Comparison of ENCODE assay signal across 11 cellular contexts in genomic region chr15:88920186-88920891, GRCh38. TPM values are rescaled to one million over a fixed set of nuclear protein-coding genes. Genes with fewer than 3 reads are reported as not detected.
DNase-seq lines count a peak whose midpoint lies in the region; ATAC-seq, FAIRE-seq and TF ChIP-seq lines count a peak whose summit lies in the region.
"Had no signal": no experiment of that assay in that cellular context is flagged by ENCODE, and none has a peak within 500 bp of the region (broad histone marks: within the 10 kb centered on the region; RNA-seq: fewer than 3 reads in every experiment).

No MANE protein-coding gene starts in this region.

- no peaks in the 10 kb centered on the region for H3K79me2 ChIP-seq in PC-3 (ENCODE audit: low read length)

- FAIRE-seq in bronchial epithelial cell (lab: Jason Lieb, UNC), result no peak
- FAIRE-seq: TTC549 had no signal

- ATAC-seq in PC-3 (peak; percentile 45), HG02571 (IDR thresholded peaks at IDR 0.05; ENCODE audit: unreplicated experiment) (no peak), left lung (no peak)
- ATAC-seq: left cardiac atrium had no signal

- BruUV-seq in PC-3 (replicated peaks; lab: Mats Ljungman, UMichigan), result no TSS peak

- no peaks in the 10 kb centered on the region for H3K9me2 ChIP-seq in PC-3 (replicated peaks; ENCODE audit: low read length)

- H3K4me1 ChIP-seq in PC-3 (ENCODE audit: insufficient read depth, low read length), result peaks cover 38% of the 10 kb centered on the region
- peaks cover 6 to 15% of the 10 kb centered on the region in 2 donors for H3K4me1 ChIP-seq in left lung
- no peaks in the 10 kb centered on the region for H3K4me1 ChIP-seq in sigmoid colon

- DNase-seq in GM20000 (ENCODE audit: low spot score) (peak; percentile 1), PC-3 (peak; percentile 76), bronchial epithelial cell (ENCODE audit: low read depth) (peak; percentile 76), putamen (ENCODE audit: low spot score) (peak; percentile 47), left lung (no peak), sigmoid colon (no peak)
- DNase-seq: central memory CD4-positive, alpha-beta T cell; esophagus squamous epithelium; left cardiac atrium had no signal

- H3K4me3 ChIP-seq in PC-3 (ENCODE audit: low read length) (no peak overlapping the region), bronchial epithelial cell (ENCODE audit: low read depth, low read length) (no peak overlapping the region), left lung (no peak overlapping the region), sigmoid colon (no peak overlapping the region)
- H3K4me3 ChIP-seq: esophagus squamous epithelium had no signal

- no peaks in the 10 kb centered on the region for H3K27me3 ChIP-seq in PC-3 (ENCODE audit: low read length)
- no peaks in the 10 kb centered on the region for H3K27me3 ChIP-seq in bronchial epithelial cell (ENCODE audit: control insufficient read depth, insufficient read depth, low read length)
- H3K27me3 ChIP-seq in left lung, result peaks cover 0 to 5% of the 10 kb centered on the region in 2 donors
- H3K27me3 ChIP-seq in sigmoid colon, result no peaks in the 10 kb centered on the region
- H3K27me3 ChIP-seq: esophagus squamous epithelium had no signal

- CTCF ChIA-PET in PC-3 (lab: Charles Lee), result interaction anchor here (1.1 kb wide), 2 partner anchors 16 to 97 kb away, joined by 3 read pairs; no protein-coding TSS in a partner anchor

- peak overlapping the region; percentile 48 for H3K4me2 ChIP-seq in PC-3 (ENCODE audit: low read length)

- POLR2A ChIA-PET in PC-3 (lab: Charles Lee; ENCODE audit: unreplicated experiment), result no interaction called here

- intact Hi-C loops in PC-3 (cut with micrococcal nuclease) (no loop called here), left lung (cut with DNase I) (no loop called here), sigmoid colon (cut with DNase I) (no loop called here)

- no peaks in the 10 kb centered on the region for H3K9me3 ChIP-seq in PC-3 (ENCODE audit: low read length)
- H3K9me3 ChIP-seq in left lung, result no peaks in the 10 kb centered on the region
- no peaks in the 10 kb centered on the region for H3K9me3 ChIP-seq in sigmoid colon
- H3K9me3 ChIP-seq: esophagus squamous epithelium had no signal

- H3K9ac ChIP-seq in PC-3 (ENCODE audit: low read length), result no peak overlapping the region

- H3F3A ChIP-seq in PC-3 (ENCODE audit: low read length, unreplicated experiment), result no peaks in the 10 kb centered on the region

- peak overlapping the region; percentile 49 for H3K27ac ChIP-seq in PC-3 (ENCODE audit: low read length)
- no peak overlapping the region for H3K27ac ChIP-seq in left lung
- H3K27ac ChIP-seq in sigmoid colon, result no peak overlapping the region
- H3K27ac ChIP-seq: esophagus squamous epithelium had no signal

- no peak overlapping the region for H2AFZ ChIP-seq in PC-3 (ENCODE audit: low read length)

- H4K20me1 ChIP-seq in PC-3 (ENCODE audit: low read length), result no peaks in the 10 kb centered on the region

- no peak for TF ChIP-seq POLR2A in sigmoid colon (IDR thresholded peaks at IDR 0.05)

- no peaks in the 10 kb centered on the region for H3K36me3 ChIP-seq in PC-3 (ENCODE audit: low read depth, low read length)
- H3K36me3 ChIP-seq in bronchial epithelial cell (ENCODE audit: control insufficient read depth, insufficient read depth, low read length), result no peaks in the 10 kb centered on the region
- H3K36me3 ChIP-seq in left lung, result no peaks in the 10 kb centered on the region
- no peaks in the 10 kb centered on the region for H3K36me3 ChIP-seq in sigmoid colon
- H3K36me3 ChIP-seq: esophagus squamous epithelium had no signal

- 59 to 70% methylated on average over 9 of the region's 9 CpGs for WGBS in sigmoid colon, 2 donors

- TF ChIP-seq CTCF in GM20000 (IDR thresholded peaks at IDR 0.05; ENCODE audit: extremely low read depth, missing control alignments) (no peak), PC-3 (conservative IDR thresholded peaks at IDR 0.05; ENCODE audit: low read depth, low read length) (no peak), bronchial epithelial cell (IDR thresholded peaks at IDR 0.05; ENCODE audit: insufficient read depth, low read length, severe bottlenecking) (no peak), left lung (IDR thresholded peaks at IDR 0.05) (no peak), sigmoid colon (IDR thresholded peaks at IDR 0.05) (no peak)

- no peak for TF ChIP-seq EP300 in sigmoid colon (IDR thresholded peaks at IDR 0.05)

RNA-seq across cellular contexts. Expression of gene MFGE8, which starts 7.2 kb away (rescaled TPM):
- total RNA-seq in PC-3 (2014; rRNA removed), result 32.0 and 34.2 TPM in 2 replicates
- 24.0 and 38.8 TPM in 2 replicates for total RNA-seq in bronchial epithelial cell
- total RNA-seq in left lung, result 100 to 1,000 TPM; 131 to 142 TPM
- total RNA-seq in sigmoid colon, result 100 to 1,000 TPM; 127 to 186 (median 174) TPM
- polyA plus RNA-seq in sigmoid colon, result 100 to 1,000 TPM in 1 of 3 donors, 10 to 100 TPM in 2; 15.3 to 107 (median 16.8) TPM

RNA-seq across cellular contexts. Expression of gene HAPLN3, which starts 25.0 kb away (rescaled TPM):
- total RNA-seq in PC-3 (2014; rRNA removed), result 1.0 and 1.1 TPM in 2 replicates
- 1.1 and 1.7 TPM in 2 replicates for total RNA-seq in bronchial epithelial cell
- 10 to 100 TPM in 1 of 2 donors, 1 to 10 TPM in 1; 7.7 to 10.6 TPM for total RNA-seq in left lung
- total RNA-seq in sigmoid colon, result 10 to 100 TPM in 1 of 4 donors, 1 to 10 TPM in 3; 1.6 to 14.5 (median 4.2) TPM
- 10 to 100 TPM in 1 of 3 donors, under 1 TPM in 1, not detected in 1; 0.60 to 20.9 TPM for polyA plus RNA-seq in sigmoid colon

Comparison
In these comparisons a context has a peak if more than half of its experiments do, and no peak if none do; other contexts are left out.
1. DNase-seq: peak in GM20000 (single experiment), PC-3 (single experiment), bronchial epithelial cell (single experiment) and putamen (single experiment); none in left lung (0 of 2) and sigmoid colon (single experiment).